ENCODE assay signal across 2 cellular contexts in the genomic region with DNA sequence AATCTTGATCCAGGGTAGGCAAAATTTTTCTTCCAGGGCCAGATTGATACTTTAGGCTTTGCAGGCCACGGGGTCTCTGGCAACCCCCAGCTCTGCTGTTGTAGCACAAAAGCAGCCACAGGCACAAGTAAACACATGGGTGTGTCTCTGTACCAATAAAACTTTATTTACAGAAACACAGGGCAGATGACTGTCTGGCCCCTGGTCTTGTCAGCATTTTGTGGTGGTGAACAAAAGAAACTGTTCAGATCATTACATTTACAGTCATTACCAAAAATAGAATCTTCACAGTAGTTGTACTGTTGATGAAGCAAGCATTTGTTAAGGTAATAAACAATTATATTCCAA.
TF ChIP-seq lines count a peak whose summit lies in the region.

No MANE protein-coding gene starts in this region.

TF ChIP-seq in HEK293, 187 proteins besides CTCF, POLR2A, EP300 and RAD21 (continued from another document):
- TF ChIP-seq, protein P1, sequence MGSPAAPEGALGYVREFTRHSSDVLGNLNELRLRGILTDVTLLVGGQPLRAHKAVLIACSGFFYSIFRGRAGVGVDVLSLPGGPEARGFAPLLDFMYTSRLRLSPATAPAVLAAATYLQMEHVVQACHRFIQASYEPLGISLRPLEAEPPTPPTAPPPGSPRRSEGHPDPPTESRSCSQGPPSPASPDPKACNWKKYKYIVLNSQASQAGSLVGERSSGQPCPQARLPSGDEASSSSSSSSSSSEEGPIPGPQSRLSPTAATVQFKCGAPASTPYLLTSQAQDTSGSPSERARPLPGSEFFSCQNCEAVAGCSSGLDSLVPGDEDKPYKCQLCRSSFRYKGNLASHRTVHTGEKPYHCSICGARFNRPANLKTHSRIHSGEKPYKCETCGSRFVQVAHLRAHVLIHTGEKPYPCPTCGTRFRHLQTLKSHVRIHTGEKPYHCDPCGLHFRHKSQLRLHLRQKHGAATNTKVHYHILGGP (tag by site-specific recombination; IDR thresholded peaks at IDR 0.05): no peak
- TF ChIP-seq KLF9 (tag by site-specific recombination; IDR thresholded peaks at IDR 0.05; ENCODE audit: low read depth) (0 out of 2 replicates have a peak, but pooled peaks have one; percentile 31), TRIM28 (IDR thresholded peaks at IDR 0.05; ENCODE audit: borderline replicate concordance, low read length) (0 out of 2 replicates have a peak, but pooled peaks have one; percentile 23), KLF1 (tag by site-specific recombination; IDR thresholded peaks at IDR 0.05) (peak; percentile 35; the same call in 1 of the 2 replicates)

TF ChIP-seq in GM12878, 131 proteins besides CTCF, POLR2A, EP300 and RAD21 (continued from another document):
- TF ChIP-seq, protein P2, sequence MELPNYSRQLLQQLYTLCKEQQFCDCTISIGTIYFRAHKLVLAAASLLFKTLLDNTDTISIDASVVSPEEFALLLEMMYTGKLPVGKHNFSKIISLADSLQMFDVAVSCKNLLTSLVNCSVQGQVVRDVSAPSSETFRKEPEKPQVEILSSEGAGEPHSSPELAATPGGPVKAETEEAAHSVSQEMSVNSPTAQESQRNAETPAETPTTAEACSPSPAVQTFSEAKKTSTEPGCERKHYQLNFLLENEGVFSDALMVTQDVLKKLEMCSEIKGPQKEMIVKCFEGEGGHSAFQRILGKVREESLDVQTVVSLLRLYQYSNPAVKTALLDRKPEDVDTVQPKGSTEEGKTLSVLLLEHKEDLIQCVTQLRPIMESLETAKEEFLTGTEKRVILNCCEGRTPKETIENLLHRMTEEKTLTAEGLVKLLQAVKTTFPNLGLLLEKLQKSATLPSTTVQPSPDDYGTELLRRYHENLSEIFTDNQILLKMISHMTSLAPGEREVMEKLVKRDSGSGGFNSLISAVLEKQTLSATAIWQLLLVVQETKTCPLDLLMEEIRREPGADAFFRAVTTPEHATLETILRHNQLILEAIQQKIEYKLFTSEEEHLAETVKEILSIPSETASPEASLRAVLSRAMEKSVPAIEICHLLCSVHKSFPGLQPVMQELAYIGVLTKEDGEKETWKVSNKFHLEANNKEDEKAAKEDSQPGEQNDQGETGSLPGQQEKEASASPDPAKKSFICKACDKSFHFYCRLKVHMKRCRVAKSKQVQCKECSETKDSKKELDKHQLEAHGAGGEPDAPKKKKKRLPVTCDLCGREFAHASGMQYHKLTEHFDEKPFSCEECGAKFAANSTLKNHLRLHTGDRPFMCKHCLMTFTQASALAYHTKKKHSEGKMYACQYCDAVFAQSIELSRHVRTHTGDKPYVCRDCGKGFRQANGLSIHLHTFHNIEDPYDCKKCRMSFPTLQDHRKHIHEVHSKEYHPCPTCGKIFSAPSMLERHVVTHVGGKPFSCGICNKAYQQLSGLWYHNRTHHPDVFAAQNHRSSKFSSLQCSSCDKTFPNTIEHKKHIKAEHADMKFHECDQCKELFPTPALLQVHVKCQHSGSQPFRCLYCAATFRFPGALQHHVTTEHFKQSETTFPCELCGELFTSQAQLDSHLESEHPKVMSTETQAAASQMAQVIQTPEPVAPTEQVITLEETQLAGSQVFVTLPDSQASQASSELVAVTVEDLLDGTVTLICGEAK (IDR thresholded peaks at IDR 0.05; ENCODE audit: borderline replicate concordance): peak; percentile 81
